20 cellular contexts compared by ENCODE assay signal in the genomic region with DNA sequence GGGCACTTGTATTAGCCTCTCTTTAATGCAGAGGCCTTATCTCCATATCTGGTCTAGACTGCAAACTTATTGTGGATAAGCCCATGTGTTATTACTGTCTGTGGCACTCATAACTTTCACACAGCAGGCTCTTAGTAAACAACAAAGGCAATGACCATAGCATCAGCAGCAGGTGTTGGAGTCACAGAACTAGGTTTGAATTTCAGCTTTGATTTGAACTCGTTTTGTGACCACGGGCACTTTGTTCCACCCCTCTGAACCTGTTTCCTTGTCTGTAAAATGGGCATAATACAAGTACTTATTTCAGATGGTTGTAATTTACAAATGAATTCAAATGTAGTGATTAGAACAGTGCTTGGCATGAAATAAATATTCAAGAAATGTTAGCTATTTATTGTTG.
A peak's percentile ranks its signal among the peaks of the same experiment; 100 is the strongest.
DNase-seq lines count a peak whose midpoint lies in the region; ATAC-seq, FAIRE-seq and TF ChIP-seq lines count a peak whose summit lies in the region.
"Had no signal": no experiment of that assay in that cellular context is flagged by ENCODE, and none has a peak within 500 bp of the region (broad histone marks: within the 10 kb centered on the region; RNA-seq: fewer than 3 reads in every experiment).

No MANE protein-coding gene starts in this region.

- H3K9ac ChIP-seq in astrocyte (ENCODE audit: low read length): no peak overlapping the region
- H3K9ac ChIP-seq: SK-N-SH had no signal

- no peak overlapping the region for H2AFZ ChIP-seq in astrocyte (ENCODE audit: low read depth, low read length)

- H3K4me1 ChIP-seq in astrocyte (ENCODE audit: insufficient read depth, low read length) (no peaks in the 10 kb centered on the region), A673 (ENCODE audit: insufficient read depth, low read length, poor library complexity, severe bottlenecking) (no peaks in the 10 kb centered on the region)
- H3K4me1 ChIP-seq: BE2C had no signal

- H3K4me1 Mint-ChIP-seq in astrocyte (ENCODE audit: low read depth, unreplicated experiment): peaks cover 3% of the 10 kb centered on the region
- peaks cover 15% of the 10 kb centered on the region for H3K4me1 Mint-ChIP-seq in T-helper 17 cell

- H3K4me3 Mint-ChIP-seq in astrocyte (ENCODE audit: unreplicated experiment): no peak overlapping the region
- no peak overlapping the region for H3K4me3 Mint-ChIP-seq in T-helper 17 cell
- H3K4me3 Mint-ChIP-seq: CD4-positive, alpha-beta T cell had no signal

- no peak overlapping the region for H3K27ac Mint-ChIP-seq in astrocyte (ENCODE audit: unreplicated experiment)
- H3K27ac Mint-ChIP-seq in T-helper 17 cell: no peak overlapping the region

- H3K27me3 Mint-ChIP-seq in astrocyte (ENCODE audit: low read depth, unreplicated experiment): no peaks in the 10 kb centered on the region
- H3K27me3 Mint-ChIP-seq in T-helper 17 cell: peaks cover 7% of the 10 kb centered on the region
- H3K27me3 Mint-ChIP-seq: CD4-positive, alpha-beta T cell had no signal

- no peaks in the 10 kb centered on the region for H3K27me3 ChIP-seq in astrocyte (ENCODE audit: insufficient read depth, low read length)
- H3K27me3 ChIP-seq in A673 (replicated peaks; ENCODE audit: insufficient read depth, low read depth, low read length, poor library complexity): peaks cover 3% of the 10 kb centered on the region
- H3K27me3 ChIP-seq: BE2C had no signal

- no peak for ATAC-seq in stimulated activated naive CD8-positive, alpha-beta T cell treated with anti-CD3 and anti-CD28 coated beads, Interleukin-15, Interleukin-2, amounts not matched to agents 100 U/mL and 50 U/mL, for 24 hours
- ATAC-seq in T-helper 17 cell: no peak
- ATAC-seq: T-cell had no signal

- no TSS peak for BruUV-seq in A673 (replicated peaks; lab: Mats Ljungman, UMichigan)

- no peaks in the 10 kb centered on the region for H3K9me3 Mint-ChIP-seq in astrocyte (ENCODE audit: unreplicated experiment)
- H3K9me3 Mint-ChIP-seq: CD4-positive, alpha-beta T cell; T-cell had no signal

- H3K4me3 ChIP-seq in astrocyte (ENCODE audit: insufficient read depth, low read depth, low read length) (no peak overlapping the region), A673 (ENCODE audit: low read depth, low read length, poor library complexity, severe bottlenecking) (no peak overlapping the region)

- POLR2A ChIA-PET in A673 (lab: Charles Lee; ENCODE audit: low non-redundant PET): no interaction called here

- intact Hi-C loops in A673 (cut with micrococcal nuclease; ENCODE audit: unreplicated experiment): no loop called here

- H3K27ac ChIP-seq in astrocyte (ENCODE audit: low read depth, low read length) (no peak overlapping the region), A673 (ENCODE audit: low read depth, low read length, poor library complexity, severe bottlenecking) (no peak overlapping the region)

- no peaks in the 10 kb centered on the region for H3K79me2 ChIP-seq in astrocyte (ENCODE audit: insufficient read depth, low read length)

- no peaks in the 10 kb centered on the region for H3K36me3 ChIP-seq in astrocyte (ENCODE audit: insufficient read depth, low read length)
- H3K36me3 ChIP-seq in A673 (ENCODE audit: insufficient read depth, low read length, poor library complexity, severe bottlenecking): no peaks in the 10 kb centered on the region
- H3K36me3 ChIP-seq: BE2C had no signal

- TF ChIP-seq CTCF in astrocyte (IDR thresholded peaks at IDR 0.05; ENCODE audit: insufficient read depth, low read depth, low read length) (no peak), A673 (conservative IDR thresholded peaks at IDR 0.05; ENCODE audit: low read depth, low read length) (no peak)

- H3K4me2 ChIP-seq in astrocyte (ENCODE audit: low read length): no peak overlapping the region
- H3K4me2 ChIP-seq: SK-N-SH had no signal

- no peak for TF ChIP-seq POLR2A in GM12891 (IDR thresholded peaks at IDR 0.05; ENCODE audit: low read depth, low read length)

- H3K36me3 Mint-ChIP-seq in astrocyte (ENCODE audit: low read depth, unreplicated experiment) (no peaks in the 10 kb centered on the region), T-helper 17 cell (ENCODE audit: low read depth) (peaks cover 2% of the 10 kb centered on the region)
- H3K36me3 Mint-ChIP-seq: T-cell had no signal

- DNase-seq in NCI-H1092 treated with DMSO at 0.1 percent for 48 hours (lab: John Stamatoyannopoulos, UW) (peak; percentile 15), NCI-H1092 (lab: John Stamatoyannopoulos, UW) (no peak), GM12891 (ENCODE audit: insufficient read length, low spot score) (no peak), NCI-H510A (lab: John Stamatoyannopoulos, UW) (peak; percentile 4), astrocyte (ENCODE audit: low read depth) (no peak), T-helper 17 cell (no peak), A673 (ENCODE audit: low spot score) (no peak)
- DNase-seq in stimulated activated naive CD8-positive, alpha-beta T cell treated with anti-CD3 and anti-CD28 coated beads, Interleukin-15, Interleukin-2, amounts not matched to agents 100 U/mL and 50 U/mL, for 24 hours: no peak
- DNase-seq: 8988T; BE2C; CD4-positive, alpha-beta T cell; DMS79; KBM-7; MV-4-11; NCI-H1436; NCI-H2029 treated with DMSO at 0.1 percent for 48 hours; NCI-H2171 treated with DMSO at 0.1 percent for 48 hours; SK-N-SH; T-cell had no signal

- no peaks in the 10 kb centered on the region for H4K20me1 ChIP-seq in astrocyte (ENCODE audit: insufficient read depth, low read length)

- CTCF ChIA-PET in A673 (lab: Charles Lee): no interaction called here

- FAIRE-seq in GM12891 (lab: Jason Lieb, UNC): peak; percentile 66
- peak; percentile 43 for FAIRE-seq in astrocyte (lab: Jason Lieb, UNC)
- FAIRE-seq: H54 had no signal

- H3K9me3 ChIP-seq in astrocyte (ENCODE audit: insufficient read depth, low read depth, low read length) (no peaks in the 10 kb centered on the region), T-helper 17 cell (ENCODE audit: control insufficient read depth, low read length, poor library complexity, severe bottlenecking) (no peaks in the 10 kb centered on the region), A673 (ENCODE audit: low read depth, low read length, poor library complexity, severe bottlenecking) (no peaks in the 10 kb centered on the region)
- H3K9me3 ChIP-seq: BE2C, SK-N-SH had no signal

TF ChIP-seq in GM12891, 5 proteins besides CTCF, POLR2A, EP300 and RAD21:
- TF ChIP-seq SPI1 (IDR thresholded peaks at IDR 0.05; ENCODE audit: low read depth, low read length) (no peak), POLR2AphosphoS5 (IDR thresholded peaks at IDR 0.05; ENCODE audit: low read depth, low read length) (no peak), TAF1 (IDR thresholded peaks at IDR 0.05; ENCODE audit: low read depth, low read length) (no peak), PAX5 (IDR thresholded peaks at IDR 0.05; ENCODE audit: insufficient read depth, low read length, severe bottlenecking) (no peak), POU2F2 (IDR thresholded peaks at IDR 0.05; ENCODE audit: low read depth, low read length) (no peak)

Comparison
In these comparisons a context has a peak if more than half of its experiments do, and no peak if none do; other contexts are left out.
1. DNase-seq: peak in NCI-H1092 treated with DMSO at 0.1 percent for 48 hours (single experiment) and NCI-H510A (single experiment); none in NCI-H1092 (single experiment), GM12891 (single experiment), astrocyte (single experiment), stimulated activated naive CD8-positive, alpha-beta T cell treated with anti-CD3 and anti-CD28 coated beads, Interleukin-15, Interleukin-2, amounts not matched to agents 100 U/mL and 50 U/mL, for 24 hours (single experiment), T-helper 17 cell (0 of 3) and A673 (single experiment).